Comparison of ENCODE assay signal across 1 cellular context in the genomic region with DNA sequence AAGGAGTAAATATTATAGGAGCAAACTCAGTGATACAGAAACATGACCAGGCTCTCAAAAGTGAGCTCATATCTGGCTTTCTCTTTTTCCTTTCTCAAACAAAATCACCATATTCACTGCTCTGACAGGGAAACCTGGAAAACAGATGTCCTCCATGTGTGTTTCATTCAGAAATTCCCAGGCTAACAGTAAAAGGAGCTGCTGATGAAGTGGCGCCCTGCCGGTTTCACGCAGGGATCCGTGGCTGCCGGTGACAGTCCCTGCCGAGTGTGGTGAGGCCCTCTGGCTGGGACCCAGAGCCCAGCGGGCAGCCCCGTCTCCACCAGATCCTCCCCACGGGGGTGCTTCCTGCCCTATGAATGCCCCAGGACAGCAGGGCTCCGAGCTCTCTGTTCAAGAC.
A peak's percentile ranks its signal among the peaks of the same experiment; 100 is the strongest.
TF ChIP-seq lines count a peak whose summit lies in the region.

No MANE protein-coding gene starts in this region.

TF ChIP-seq in HEK293, 187 proteins besides CTCF, POLR2A, EP300 and RAD21 (continued from another document):
- TF ChIP-seq ZNF433 (tag by site-specific recombination; IDR thresholded peaks at IDR 0.05; ENCODE audit: low read depth) (no peak), ZNF658 (tag by site-specific recombination; IDR thresholded peaks at IDR 0.05) (no peak), ZFP37 (tag by site-specific recombination; IDR thresholded peaks at IDR 0.05) (no peak), SCRT1 (tag by site-specific recombination; IDR thresholded peaks at IDR 0.05; ENCODE audit: borderline replicate concordance) (no peak), ZNF843 (tag by site-specific recombination; IDR thresholded peaks at IDR 0.05) (no peak), ZNF560 (tag by site-specific recombination; IDR thresholded peaks at IDR 0.05; ENCODE audit: borderline replicate concordance) (no peak), HIC1 (tag by site-specific recombination; IDR thresholded peaks at IDR 0.05) (peak; percentile 56; the same call in 1 of the 2 replicates), ZNF610 (tag by site-specific recombination; IDR thresholded peaks at IDR 0.05; ENCODE audit: borderline replicate concordance) (no peak), IKZF3 (tag by site-specific recombination; IDR thresholded peaks at IDR 0.05) (peak; percentile 82), ZNF544 (tag by site-specific recombination; IDR thresholded peaks at IDR 0.05) (no peak), TSHZ1 (tag by site-specific recombination; IDR thresholded peaks at IDR 0.05; ENCODE audit: borderline replicate concordance) (no peak), GLIS1 (tag by site-specific recombination; IDR thresholded peaks at IDR 0.05) (0 out of 2 replicates have a peak, but pooled peaks have one; percentile 7), OSR2 (tag by site-specific recombination; IDR thresholded peaks at IDR 0.05) (peak; percentile 91), ZNF701 (tag by site-specific recombination; IDR thresholded peaks at IDR 0.05) (no peak), ZNF335 (tag by site-specific recombination; conservative IDR thresholded peaks at IDR 0.05) (0 out of 2 replicates have a peak, but pooled peaks have one; percentile 27), BCL11B (tag by site-specific recombination; IDR thresholded peaks at IDR 0.05; ENCODE audit: low read depth) (no peak), ZNF274 (IDR thresholded peaks at IDR 0.05; ENCODE audit: low read length) (no peak), ZNF274 (tag by site-specific recombination; IDR thresholded peaks at IDR 0.05; ENCODE audit: borderline replicate concordance) (no peak), ZNF561 (tag by site-specific recombination; IDR thresholded peaks at IDR 0.05; ENCODE audit: borderline replicate concordance) (0 out of 2 replicates have a peak, but pooled peaks have one; percentile 64), ZNF704 (tag by site-specific recombination; IDR thresholded peaks at IDR 0.05) (no peak), ZBTB48 (tag by site-specific recombination; IDR thresholded peaks at IDR 0.05) (peak; percentile 71; the same call in 1 of the 2 replicates), ZBTB8A (tag by site-specific recombination; IDR thresholded peaks at IDR 0.05) (peak; percentile 51), ZNF529 (tag by site-specific recombination; IDR thresholded peaks at IDR 0.05; ENCODE audit: insufficient replicate concordance) (no peak), ZNF24 (tag by site-specific recombination; IDR thresholded peaks at IDR 0.05) (no peak), ZSCAN30 (tag by site-specific recombination; IDR thresholded peaks at IDR 0.05) (peak; percentile 78), KLF17 (tag by site-specific recombination; IDR thresholded peaks at IDR 0.05) (no peak), ZNF660 (tag by site-specific recombination; IDR thresholded peaks at IDR 0.05) (peak; percentile 82; the same call in 1 of the 2 replicates), PRDM4 (tag by site-specific recombination; IDR thresholded peaks at IDR 0.05) (no peak), ZNF311 (tag by site-specific recombination; IDR thresholded peaks at IDR 0.05; ENCODE audit: borderline replicate concordance) (no peak), ZEB2 (tag by site-specific recombination; IDR thresholded peaks at IDR 0.05) (0 out of 2 replicates have a peak, but pooled peaks have one; percentile 24)
- TF ChIP-seq, protein P1, sequence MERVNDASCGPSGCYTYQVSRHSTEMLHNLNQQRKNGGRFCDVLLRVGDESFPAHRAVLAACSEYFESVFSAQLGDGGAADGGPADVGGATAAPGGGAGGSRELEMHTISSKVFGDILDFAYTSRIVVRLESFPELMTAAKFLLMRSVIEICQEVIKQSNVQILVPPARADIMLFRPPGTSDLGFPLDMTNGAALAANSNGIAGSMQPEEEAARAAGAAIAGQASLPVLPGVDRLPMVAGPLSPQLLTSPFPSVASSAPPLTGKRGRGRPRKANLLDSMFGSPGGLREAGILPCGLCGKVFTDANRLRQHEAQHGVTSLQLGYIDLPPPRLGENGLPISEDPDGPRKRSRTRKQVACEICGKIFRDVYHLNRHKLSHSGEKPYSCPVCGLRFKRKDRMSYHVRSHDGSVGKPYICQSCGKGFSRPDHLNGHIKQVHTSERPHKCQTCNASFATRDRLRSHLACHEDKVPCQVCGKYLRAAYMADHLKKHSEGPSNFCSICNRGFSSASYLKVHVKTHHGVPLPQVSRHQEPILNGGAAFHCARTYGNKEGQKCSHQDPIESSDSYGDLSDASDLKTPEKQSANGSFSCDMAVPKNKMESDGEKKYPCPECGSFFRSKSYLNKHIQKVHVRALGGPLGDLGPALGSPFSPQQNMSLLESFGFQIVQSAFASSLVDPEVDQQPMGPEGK (tag by site-specific recombination; IDR thresholded peaks at IDR 0.05) = peak; percentile 20; the same call in 1 of the 2 replicates
- TF ChIP-seq, protein P2, sequence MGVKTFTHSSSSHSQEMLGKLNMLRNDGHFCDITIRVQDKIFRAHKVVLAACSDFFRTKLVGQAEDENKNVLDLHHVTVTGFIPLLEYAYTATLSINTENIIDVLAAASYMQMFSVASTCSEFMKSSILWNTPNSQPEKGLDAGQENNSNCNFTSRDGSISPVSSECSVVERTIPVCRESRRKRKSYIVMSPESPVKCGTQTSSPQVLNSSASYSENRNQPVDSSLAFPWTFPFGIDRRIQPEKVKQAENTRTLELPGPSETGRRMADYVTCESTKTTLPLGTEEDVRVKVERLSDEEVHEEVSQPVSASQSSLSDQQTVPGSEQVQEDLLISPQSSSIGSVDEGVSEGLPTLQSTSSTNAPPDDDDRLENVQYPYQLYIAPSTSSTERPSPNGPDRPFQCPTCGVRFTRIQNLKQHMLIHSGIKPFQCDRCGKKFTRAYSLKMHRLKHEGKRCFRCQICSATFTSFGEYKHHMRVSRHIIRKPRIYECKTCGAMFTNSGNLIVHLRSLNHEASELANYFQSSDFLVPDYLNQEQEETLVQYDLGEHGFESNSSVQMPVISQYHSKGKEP (tag by site-specific recombination; IDR thresholded peaks at IDR 0.05) = no peak
- TF ChIP-seq, protein P3, sequence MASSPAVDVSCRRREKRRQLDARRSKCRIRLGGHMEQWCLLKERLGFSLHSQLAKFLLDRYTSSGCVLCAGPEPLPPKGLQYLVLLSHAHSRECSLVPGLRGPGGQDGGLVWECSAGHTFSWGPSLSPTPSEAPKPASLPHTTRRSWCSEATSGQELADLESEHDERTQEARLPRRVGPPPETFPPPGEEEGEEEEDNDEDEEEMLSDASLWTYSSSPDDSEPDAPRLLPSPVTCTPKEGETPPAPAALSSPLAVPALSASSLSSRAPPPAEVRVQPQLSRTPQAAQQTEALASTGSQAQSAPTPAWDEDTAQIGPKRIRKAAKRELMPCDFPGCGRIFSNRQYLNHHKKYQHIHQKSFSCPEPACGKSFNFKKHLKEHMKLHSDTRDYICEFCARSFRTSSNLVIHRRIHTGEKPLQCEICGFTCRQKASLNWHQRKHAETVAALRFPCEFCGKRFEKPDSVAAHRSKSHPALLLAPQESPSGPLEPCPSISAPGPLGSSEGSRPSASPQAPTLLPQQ (tag by site-specific recombination; IDR thresholded peaks at IDR 0.05) = 0 out of 2 replicates have a peak, but pooled peaks have one; percentile 29
- TF ChIP-seq, protein P4, sequence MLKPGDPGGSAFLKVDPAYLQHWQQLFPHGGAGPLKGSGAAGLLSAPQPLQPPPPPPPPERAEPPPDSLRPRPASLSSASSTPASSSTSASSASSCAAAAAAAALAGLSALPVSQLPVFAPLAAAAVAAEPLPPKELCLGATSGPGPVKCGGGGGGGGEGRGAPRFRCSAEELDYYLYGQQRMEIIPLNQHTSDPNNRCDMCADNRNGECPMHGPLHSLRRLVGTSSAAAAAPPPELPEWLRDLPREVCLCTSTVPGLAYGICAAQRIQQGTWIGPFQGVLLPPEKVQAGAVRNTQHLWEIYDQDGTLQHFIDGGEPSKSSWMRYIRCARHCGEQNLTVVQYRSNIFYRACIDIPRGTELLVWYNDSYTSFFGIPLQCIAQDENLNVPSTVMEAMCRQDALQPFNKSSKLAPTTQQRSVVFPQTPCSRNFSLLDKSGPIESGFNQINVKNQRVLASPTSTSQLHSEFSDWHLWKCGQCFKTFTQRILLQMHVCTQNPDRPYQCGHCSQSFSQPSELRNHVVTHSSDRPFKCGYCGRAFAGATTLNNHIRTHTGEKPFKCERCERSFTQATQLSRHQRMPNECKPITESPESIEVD (tag by site-specific recombination; IDR thresholded peaks at IDR 0.05) = peak; percentile 88
